Comparison of ENCODE assay signal across 8 cellular contexts in the genomic region with DNA sequence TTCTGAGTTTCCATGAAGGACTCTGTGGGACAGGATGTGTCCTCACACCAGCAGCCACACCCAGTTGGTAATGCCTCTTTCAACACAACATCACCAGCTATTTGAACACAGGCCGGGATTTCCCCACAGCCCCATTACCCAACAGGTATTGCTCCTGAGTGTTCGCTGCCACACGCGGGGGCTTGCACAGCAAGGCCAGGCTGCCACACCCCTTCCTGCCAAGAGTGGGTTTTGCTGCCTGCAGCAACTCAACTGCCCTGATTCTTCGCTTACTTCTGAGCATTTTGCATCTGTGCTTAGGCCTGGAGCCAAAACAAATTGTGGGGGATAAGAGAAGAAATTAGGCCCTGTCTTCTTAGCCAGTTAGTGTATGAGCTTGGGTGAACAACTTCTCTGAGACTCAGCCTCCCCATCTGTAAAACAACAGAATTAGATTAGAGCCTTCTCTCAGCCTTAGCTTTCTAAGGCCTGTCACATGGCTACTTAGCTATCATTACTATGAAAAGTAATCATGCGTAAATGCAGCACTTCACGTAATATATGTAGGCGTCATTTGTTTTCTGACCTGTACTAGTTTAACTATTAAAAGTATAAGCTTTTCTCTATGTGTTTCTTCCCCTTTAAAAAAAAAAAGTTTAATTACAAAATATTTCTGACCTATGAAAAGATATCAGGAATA. TPM values are rescaled to one million over a fixed set of nuclear protein-coding genes. Genes with fewer than 3 reads are reported as not detected.
DNase-seq lines count a peak whose midpoint lies in the region; ATAC-seq and TF ChIP-seq lines count a peak whose summit lies in the region.

No MANE protein-coding gene starts in this region.

- 82 to 86% methylated on average over 8 of the region's 8 CpGs for WGBS in aorta, 2 donors

- H3K36me3 ChIP-seq in upper lobe of right lung (no peaks in the 10 kb centered on the region), aorta (ENCODE audit: control insufficient read depth in 1 of 2, insufficient read depth in 2 of 2, low read length in 1 of 2) (no peaks in the 10 kb centered on the region)

- intact Hi-C loops in activated T-helper 2 cell treated with anti-CD3 and anti-CD28 coated beads, Interferon-gamma antibody, Interleukin-2, Interleukin-4, amounts not matched to agents 10 μg/mL and 5 μg/mL and 100 μg/mL, durations not matched to agents 14 hours and 24 hours and 36 hours (cut with micrococcal nuclease), result loop anchor here (1.0 to 10.0 kb wide), 3 partner anchors 55 to 687 kb away; partner anchors contain the start of gene POLR3B
- intact Hi-C loops in left colon (cut with DNase I, micrococcal nuclease) (loop anchor here (2.0 to 10.0 kb wide), 4 partner anchors 47 to 805 kb away; no protein-coding TSS in a partner anchor), upper lobe of right lung (cut with DNase I) (loop anchor here (5.0 to 10.0 kb wide), 2 partner anchors 55 to 803 kb away; no protein-coding TSS in a partner anchor), aorta (cut with DNase I) (loop anchor here (1.0 to 10.0 kb wide), 5 partner anchors 55 to 807 kb away; partner anchors contain the start of gene POLR3B (in 1 of the 2))

- no peak overlapping the region for H3K27ac Mint-ChIP-seq in activated T-helper 2 cell treated with anti-CD3 and anti-CD28 coated beads, Interferon-gamma antibody, Interleukin-2, Interleukin-4, amounts not matched to agents 10 μg/mL and 5 μg/mL and 100 μg/mL, durations not matched to agents 14 hours and 24 hours and 36 hours

- no peak overlapping the region for H3K4me3 Mint-ChIP-seq in activated T-helper 2 cell treated with anti-CD3 and anti-CD28 coated beads, Interferon-gamma antibody, Interleukin-2, Interleukin-4, amounts not matched to agents 10 μg/mL and 5 μg/mL and 100 μg/mL, durations not matched to agents 14 hours and 24 hours and 36 hours (ENCODE audit: low read depth)

- peak; percentile 51 for DNase-seq in activated gamma-delta T cell treated with Interleukin-2 at 50 U/mL for 16 hours
- DNase-seq in activated gamma-delta T cell (lab: John Stamatoyannopoulos, UW), result no peak
- peak; percentile 40 for DNase-seq in activated T-helper 2 cell treated with anti-CD3 and anti-CD28 coated beads, Interferon-gamma antibody, Interleukin-2, Interleukin-4, amounts not matched to agents 10 μg/mL and 5 μg/mL and 100 μg/mL, durations not matched to agents 14 hours and 24 hours and 36 hours (ENCODE audit: low spot score)
- peak; percentile 30 to 47 for DNase-seq in left colon
- peak; percentile 89 for DNase-seq in upper lobe of right lung
- no peak for DNase-seq in RPMI8226
- DNase-seq in aorta, result no peak

- peaks cover 11% of the 10 kb centered on the region for H3K27me3 Mint-ChIP-seq in activated T-helper 2 cell treated with anti-CD3 and anti-CD28 coated beads, Interferon-gamma antibody, Interleukin-2, Interleukin-4, amounts not matched to agents 10 μg/mL and 5 μg/mL and 100 μg/mL, durations not matched to agents 14 hours and 24 hours and 36 hours (ENCODE audit: low read depth)

- H3K4me1 Mint-ChIP-seq in activated T-helper 2 cell treated with anti-CD3 and anti-CD28 coated beads, Interferon-gamma antibody, Interleukin-2, Interleukin-4, amounts not matched to agents 10 μg/mL and 5 μg/mL and 100 μg/mL, durations not matched to agents 14 hours and 24 hours and 36 hours (ENCODE audit: low read depth), result peaks cover 13% of the 10 kb centered on the region

- TF ChIP-seq CTCF in upper lobe of right lung (IDR thresholded peaks at IDR 0.05), result no peak

- no peaks in the 10 kb centered on the region for H3K9me3 Mint-ChIP-seq in activated T-helper 2 cell treated with anti-CD3 and anti-CD28 coated beads, Interferon-gamma antibody, Interleukin-2, Interleukin-4, amounts not matched to agents 10 μg/mL and 5 μg/mL and 100 μg/mL, durations not matched to agents 14 hours and 24 hours and 36 hours

- H3K4me1 ChIP-seq in upper lobe of right lung (peaks cover 10% of the 10 kb centered on the region), aorta (ENCODE audit: control insufficient read depth in 1 of 2, insufficient read depth in 2 of 2, low read length in 2 of 2) (peaks cover 0 to 4% of the 10 kb centered on the region in 2 donors)

- H3K9me3 ChIP-seq in upper lobe of right lung (no peaks in the 10 kb centered on the region), aorta (ENCODE audit: control insufficient read depth, low read length) (no peaks in the 10 kb centered on the region)

- H3K27me3 ChIP-seq in upper lobe of right lung (no peaks in the 10 kb centered on the region), aorta (ENCODE audit: control insufficient read depth in 1 of 2, insufficient read depth in 2 of 2, low read length in 1 of 2) (no peaks in the 10 kb centered on the region)

- H3K27ac ChIP-seq in upper lobe of right lung, result peak overlapping the region; percentile 53
- H3K27ac ChIP-seq in aorta (ENCODE audit: low read depth in 1 of 2, low read length in 2 of 2), result no peak overlapping the region

- ATAC-seq in left colon (peak; percentile 84), upper lobe of right lung (peak; percentile 84), HG02973 (IDR thresholded peaks at IDR 0.05; ENCODE audit: unreplicated experiment) (no peak), aorta (ENCODE audit: low FRiP score) (no peak)

- no peaks in the 10 kb centered on the region for H3K36me3 Mint-ChIP-seq in activated T-helper 2 cell treated with anti-CD3 and anti-CD28 coated beads, Interferon-gamma antibody, Interleukin-2, Interleukin-4, amounts not matched to agents 10 μg/mL and 5 μg/mL and 100 μg/mL, durations not matched to agents 14 hours and 24 hours and 36 hours (ENCODE audit: low read depth)

- no peak overlapping the region for H3K4me3 ChIP-seq in upper lobe of right lung
- no peak overlapping the region for H3K4me3 ChIP-seq in aorta (ENCODE audit: low read length in 2 of 2)

RNA-seq across cellular contexts. Expression of gene CKAP4, which starts 20.0 kb away (rescaled TPM):
- 5.0 and 5.7 TPM in 2 replicates for total RNA-seq in activated T-helper 2 cell treated with anti-CD3 and anti-CD28 coated beads, Interferon-gamma antibody, Interleukin-2, Interleukin-4, amounts not matched to agents 10 μg/mL and 5 μg/mL and 100 μg/mL, durations not matched to agents 14 hours and 24 hours and 36 hours
- total RNA-seq in left colon (10 to 100 TPM; 74.0 to 90.1 TPM), upper lobe of right lung (40.3 TPM), aorta (10 to 100 TPM; 61.1 to 69.6 TPM)
- polyA plus RNA-seq in aorta, result 10 to 100 TPM; 17.2 to 25.4 TPM

Comparison
In these comparisons a context has a peak if more than half of its experiments do, and no peak if none do; other contexts are left out.
1. DNase-seq: peak in activated gamma-delta T cell treated with Interleukin-2 at 50 U/mL for 16 hours (single experiment), activated T-helper 2 cell treated with anti-CD3 and anti-CD28 coated beads, Interferon-gamma antibody, Interleukin-2, Interleukin-4, amounts not matched to agents 10 μg/mL and 5 μg/mL and 100 μg/mL, durations not matched to agents 14 hours and 24 hours and 36 hours (single experiment), left colon (2 of 2) and upper lobe of right lung (single experiment); none in activated gamma-delta T cell (single experiment), RPMI8226 (single experiment) and aorta (0 of 2).
2. ATAC-seq: peak in left colon (single experiment) and upper lobe of right lung (single experiment); none in HG02973 (single experiment) and aorta (single experiment).